Comparison of ENCODE assay signal across 1 cellular context in the genomic region with DNA sequence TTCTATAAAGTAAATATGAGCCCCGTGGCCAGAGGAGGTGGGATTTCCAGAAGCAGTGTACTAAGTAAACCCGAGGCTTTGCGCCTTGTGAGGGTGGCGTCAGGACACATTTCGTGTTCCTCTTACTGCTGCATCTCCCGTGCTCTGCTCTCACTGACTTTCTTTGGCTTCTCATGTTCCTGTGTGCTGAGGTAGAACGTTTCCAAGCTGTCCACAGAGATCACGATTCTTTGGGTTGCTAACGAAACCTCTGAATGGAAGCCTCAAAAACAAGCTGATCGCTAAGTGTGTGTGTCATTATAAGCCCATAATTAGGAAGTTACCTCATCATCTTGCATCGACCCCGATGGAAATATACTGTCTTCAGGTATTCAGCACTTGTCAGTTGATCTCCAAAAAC.
TF ChIP-seq lines count a peak whose summit lies in the region.

No MANE protein-coding gene starts in this region.

TF ChIP-seq in HepG2, 621 proteins besides CTCF, POLR2A, EP300 and RAD21 (continued from another document):
- TF ChIP-seq, protein P1, sequence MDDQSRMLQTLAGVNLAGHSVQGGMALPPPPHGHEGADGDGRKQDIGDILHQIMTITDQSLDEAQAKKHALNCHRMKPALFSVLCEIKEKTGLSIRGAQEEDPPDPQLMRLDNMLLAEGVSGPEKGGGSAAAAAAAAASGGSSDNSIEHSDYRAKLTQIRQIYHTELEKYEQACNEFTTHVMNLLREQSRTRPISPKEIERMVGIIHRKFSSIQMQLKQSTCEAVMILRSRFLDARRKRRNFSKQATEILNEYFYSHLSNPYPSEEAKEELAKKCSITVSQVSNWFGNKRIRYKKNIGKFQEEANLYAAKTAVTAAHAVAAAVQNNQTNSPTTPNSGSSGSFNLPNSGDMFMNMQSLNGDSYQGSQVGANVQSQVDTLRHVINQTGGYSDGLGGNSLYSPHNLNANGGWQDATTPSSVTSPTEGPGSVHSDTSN (CRISPR knock-in tag; IDR thresholded peaks at IDR 0.05; ENCODE audit: borderline replicate concordance), result no peak
- TF ChIP-seq, protein P2, sequence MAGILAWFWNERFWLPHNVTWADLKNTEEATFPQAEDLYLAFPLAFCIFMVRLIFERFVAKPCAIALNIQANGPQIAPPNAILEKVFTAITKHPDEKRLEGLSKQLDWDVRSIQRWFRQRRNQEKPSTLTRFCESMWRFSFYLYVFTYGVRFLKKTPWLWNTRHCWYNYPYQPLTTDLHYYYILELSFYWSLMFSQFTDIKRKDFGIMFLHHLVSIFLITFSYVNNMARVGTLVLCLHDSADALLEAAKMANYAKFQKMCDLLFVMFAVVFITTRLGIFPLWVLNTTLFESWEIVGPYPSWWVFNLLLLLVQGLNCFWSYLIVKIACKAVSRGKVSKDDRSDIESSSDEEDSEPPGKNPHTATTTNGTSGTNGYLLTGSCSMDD (CRISPR knock-in tag; IDR thresholded peaks at IDR 0.05), result no peak
- TF ChIP-seq ZNF850 (CRISPR knock-in tag; conservative IDR thresholded peaks at IDR 0.05), result no peak
- no peak for TF ChIP-seq TCF7 (IDR thresholded peaks at IDR 0.05; ENCODE audit: low read depth)
- TF ChIP-seq, protein P3, sequence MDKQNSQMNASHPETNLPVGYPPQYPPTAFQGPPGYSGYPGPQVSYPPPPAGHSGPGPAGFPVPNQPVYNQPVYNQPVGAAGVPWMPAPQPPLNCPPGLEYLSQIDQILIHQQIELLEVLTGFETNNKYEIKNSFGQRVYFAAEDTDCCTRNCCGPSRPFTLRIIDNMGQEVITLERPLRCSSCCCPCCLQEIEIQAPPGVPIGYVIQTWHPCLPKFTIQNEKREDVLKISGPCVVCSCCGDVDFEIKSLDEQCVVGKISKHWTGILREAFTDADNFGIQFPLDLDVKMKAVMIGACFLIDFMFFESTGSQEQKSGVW (CRISPR knock-in tag; IDR thresholded peaks at IDR 0.05; ENCODE audit: borderline replicate concordance), result no peak
- TF ChIP-seq ZNF207 (IDR thresholded peaks at IDR 0.05; ENCODE audit: borderline replicate concordance), result no peak
- TF ChIP-seq NONO (IDR thresholded peaks at IDR 0.05), result no peak
- no peak for TF ChIP-seq NONO (CRISPR knock-in tag; conservative IDR thresholded peaks at IDR 0.05)
- no peak for TF ChIP-seq ZEB1 (IDR thresholded peaks at IDR 0.05; ENCODE audit: insufficient replicate concordance, low read depth)
- TF ChIP-seq ZBTB8A (CRISPR knock-in tag; IDR thresholded peaks at IDR 0.05; ENCODE audit: borderline replicate concordance, low read depth), result no peak
- TF ChIP-seq SP5 (CRISPR knock-in tag; IDR thresholded peaks at IDR 0.05; ENCODE audit: borderline replicate concordance, low read depth), result no peak
- TF ChIP-seq GATAD1 (CRISPR knock-in tag; IDR thresholded peaks at IDR 0.05), result no peak
